Comparison of ENCODE assay signal across 14 cellular contexts in the genomic region with DNA sequence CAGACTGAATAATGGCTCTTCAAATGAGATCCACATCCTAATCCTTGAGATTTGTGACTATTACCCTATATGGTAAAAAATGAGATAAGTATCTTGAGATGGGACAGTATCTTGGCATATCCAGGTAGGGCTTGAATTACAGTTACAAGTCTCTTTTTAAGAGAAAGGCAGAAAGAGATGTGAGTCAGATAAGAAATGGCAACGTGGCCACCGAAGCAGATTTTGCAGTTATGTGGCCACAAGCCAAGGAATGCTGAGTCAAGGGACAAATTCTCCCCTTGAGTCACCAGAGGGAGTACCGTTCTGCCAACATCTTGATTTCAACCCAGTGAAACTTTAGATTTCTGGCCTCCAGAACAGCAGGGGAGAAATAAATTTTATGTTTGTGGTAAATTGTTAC.
DNase-seq lines count a peak whose midpoint lies in the region; ATAC-seq and TF ChIP-seq lines count a peak whose summit lies in the region.
"Had no signal": no experiment of that assay in that cellular context is flagged by ENCODE, and none has a peak within 500 bp of the region (broad histone marks: within the 10 kb centered on the region; RNA-seq: fewer than 3 reads in every experiment).

No MANE protein-coding gene starts in this region.

- no peak overlapping the region for H3K4me3 Mint-ChIP-seq in activated T-helper 2 cell treated with anti-CD3 and anti-CD28 coated beads, Interferon-gamma antibody, Interleukin-2, Interleukin-4, amounts not matched to agents 10 μg/mL and 5 μg/mL and 100 μg/mL, durations not matched to agents 14 hours and 24 hours and 36 hours (ENCODE audit: low read depth)
- no peak overlapping the region for H3K4me3 Mint-ChIP-seq in CD8-positive, alpha-beta memory T cell
- H3K4me3 Mint-ChIP-seq: activated CD4-positive, alpha-beta memory T cell treated with anti-CD3 and anti-CD28 coated beads, Interleukin-2, amount 10 ng/mL, durations not matched to agents 7 days and 5 days; brain; natural killer cell treated with Interleukin-12 subunit alpha and Interleukin-12 subunit beta and Interleukin-15 and Interleukin-18, amount 100 ng/mL, for 72 hours had no signal

- no peaks in the 10 kb centered on the region for H3K9me3 ChIP-seq in RWPE2 (ENCODE audit: severe bottlenecking)
- no peaks in the 10 kb centered on the region for H3K9me3 ChIP-seq in CD8-positive, alpha-beta memory T cell (ENCODE audit: low read length)

- peak; percentile 87 for DNase-seq in HS-5 (ENCODE audit: low read depth)
- no peak for DNase-seq in RWPE2 (ENCODE audit: low spot score)
- DNase-seq in fibroblast of mammary gland (ENCODE audit: low read depth), result peak; percentile 93
- DNase-seq in stromal cell of bone marrow (ENCODE audit: low read depth), result peak; percentile 68
- no peak for DNase-seq in activated CD8-positive, alpha-beta memory T cell treated with anti-CD3 and anti-CD28 coated beads for 24 hours
- no peak for DNase-seq in activated T-helper 2 cell treated with anti-CD3 and anti-CD28 coated beads, Interferon-gamma antibody, Interleukin-2, Interleukin-4, amounts not matched to agents 10 μg/mL and 5 μg/mL and 100 μg/mL, durations not matched to agents 14 hours and 24 hours and 36 hours (ENCODE audit: low spot score)
- no peak for DNase-seq in CD8-positive, alpha-beta memory T cell
- DNase-seq: activated CD4-positive, alpha-beta memory T cell treated with anti-CD3 and anti-CD28 coated beads, Interleukin-2, amount 10 ng/mL, durations not matched to agents 7 days and 5 days; hypothalamus; NCI-H1417; Right ventricle myocardium superior had no signal

- no peak overlapping the region for H3K27ac Mint-ChIP-seq in activated T-helper 2 cell treated with anti-CD3 and anti-CD28 coated beads, Interferon-gamma antibody, Interleukin-2, Interleukin-4, amounts not matched to agents 10 μg/mL and 5 μg/mL and 100 μg/mL, durations not matched to agents 14 hours and 24 hours and 36 hours
- no peak overlapping the region for H3K27ac Mint-ChIP-seq in CD8-positive, alpha-beta memory T cell
- H3K27ac Mint-ChIP-seq: activated CD4-positive, alpha-beta memory T cell treated with anti-CD3 and anti-CD28 coated beads, Interleukin-2, amount 10 ng/mL, durations not matched to agents 7 days and 5 days; brain; natural killer cell treated with Interleukin-12 subunit alpha and Interleukin-12 subunit beta and Interleukin-15 and Interleukin-18, amount 100 ng/mL, for 72 hours had no signal

- intact Hi-C loops in activated T-helper 2 cell treated with anti-CD3 and anti-CD28 coated beads, Interferon-gamma antibody, Interleukin-2, Interleukin-4, amounts not matched to agents 10 μg/mL and 5 μg/mL and 100 μg/mL, durations not matched to agents 14 hours and 24 hours and 36 hours (cut with micrococcal nuclease), result no loop called here

- H3K36me3 Mint-ChIP-seq in activated T-helper 2 cell treated with anti-CD3 and anti-CD28 coated beads, Interferon-gamma antibody, Interleukin-2, Interleukin-4, amounts not matched to agents 10 μg/mL and 5 μg/mL and 100 μg/mL, durations not matched to agents 14 hours and 24 hours and 36 hours (ENCODE audit: low read depth), result no peaks in the 10 kb centered on the region
- H3K36me3 Mint-ChIP-seq in CD8-positive, alpha-beta memory T cell, result no peaks in the 10 kb centered on the region
- H3K36me3 Mint-ChIP-seq: brain; natural killer cell treated with Interleukin-12 subunit alpha and Interleukin-12 subunit beta and Interleukin-15 and Interleukin-18, amount 100 ng/mL, for 72 hours had no signal

- POLR2A ChIA-PET in CD8-positive, alpha-beta memory T cell (lab: Charles Lee), result no interaction called here

- no peaks in the 10 kb centered on the region for H3K4me1 ChIP-seq in RWPE2 (ENCODE audit: insufficient read depth, poor library complexity, severe bottlenecking)
- no peaks in the 10 kb centered on the region for H3K4me1 ChIP-seq in CD8-positive, alpha-beta memory T cell (ENCODE audit: insufficient read depth, low read length)

- H3K36me3 ChIP-seq in RWPE2 (ENCODE audit: low read depth), result no peaks in the 10 kb centered on the region
- no peaks in the 10 kb centered on the region for H3K36me3 ChIP-seq in CD8-positive, alpha-beta memory T cell (ENCODE audit: insufficient read depth, low read length)

- no peak overlapping the region for H3K4me3 ChIP-seq in RWPE2 (ENCODE audit: severe bottlenecking)
- no peak overlapping the region for H3K4me3 ChIP-seq in fibroblast of mammary gland (ENCODE audit: control insufficient read depth, low read depth, low read length)
- H3K4me3 ChIP-seq in CD8-positive, alpha-beta memory T cell (ENCODE audit: low read length), result no peak overlapping the region

- no peaks in the 10 kb centered on the region for H3K27me3 ChIP-seq in RWPE2 (ENCODE audit: insufficient read depth, poor library complexity, severe bottlenecking)
- no peaks in the 10 kb centered on the region for H3K27me3 ChIP-seq in CD8-positive, alpha-beta memory T cell (ENCODE audit: insufficient read depth, low read length, poor library complexity, severe bottlenecking)

- peak overlapping the region; percentile 29 for H3K27ac ChIP-seq in RWPE2 (ENCODE audit: poor library complexity, severe bottlenecking)
- no peak overlapping the region for H3K27ac ChIP-seq in CD8-positive, alpha-beta memory T cell (ENCODE audit: low read depth, low read length)

- ATAC-seq in RWPE2 (ENCODE audit: low read depth), result peak; percentile 67; the same call in 2 of the 3 replicates
- ATAC-seq: natural killer cell treated with Interleukin-12 subunit alpha and Interleukin-12 subunit beta and Interleukin-15 and Interleukin-18, amount 100 ng/mL, for 72 hours; sciatic nerve had no signal

- CTCF ChIA-PET in CD8-positive, alpha-beta memory T cell (lab: Charles Lee), result no interaction called here

- peaks cover 10% of the 10 kb centered on the region for H3K9me3 Mint-ChIP-seq in activated T-helper 2 cell treated with anti-CD3 and anti-CD28 coated beads, Interferon-gamma antibody, Interleukin-2, Interleukin-4, amounts not matched to agents 10 μg/mL and 5 μg/mL and 100 μg/mL, durations not matched to agents 14 hours and 24 hours and 36 hours
- peaks cover 3 to 9% (median 5%) of the 10 kb centered on the region in 5 donors for H3K9me3 Mint-ChIP-seq in CD8-positive, alpha-beta memory T cell

- TF ChIP-seq CTCF in RWPE2 (IDR thresholded peaks at IDR 0.05; ENCODE audit: poor library complexity, severe bottlenecking) (peak; percentile 23), fibroblast of mammary gland (conservative IDR thresholded peaks at IDR 0.05; ENCODE audit: control insufficient read depth, insufficient read depth, low read depth, low read length) (no peak)

- no peaks in the 10 kb centered on the region for H3K27me3 Mint-ChIP-seq in activated T-helper 2 cell treated with anti-CD3 and anti-CD28 coated beads, Interferon-gamma antibody, Interleukin-2, Interleukin-4, amounts not matched to agents 10 μg/mL and 5 μg/mL and 100 μg/mL, durations not matched to agents 14 hours and 24 hours and 36 hours (ENCODE audit: low read depth)
- H3K27me3 Mint-ChIP-seq in CD8-positive, alpha-beta memory T cell, result no peaks in the 10 kb centered on the region
- H3K27me3 Mint-ChIP-seq: activated CD4-positive, alpha-beta memory T cell treated with anti-CD3 and anti-CD28 coated beads, Interleukin-2, amount 10 ng/mL, durations not matched to agents 7 days and 5 days; brain; natural killer cell treated with Interleukin-12 subunit alpha and Interleukin-12 subunit beta and Interleukin-15 and Interleukin-18, amount 100 ng/mL, for 72 hours had no signal

- H3K4me1 Mint-ChIP-seq in activated T-helper 2 cell treated with anti-CD3 and anti-CD28 coated beads, Interferon-gamma antibody, Interleukin-2, Interleukin-4, amounts not matched to agents 10 μg/mL and 5 μg/mL and 100 μg/mL, durations not matched to agents 14 hours and 24 hours and 36 hours (ENCODE audit: low read depth), result no peaks in the 10 kb centered on the region
- H3K4me1 Mint-ChIP-seq in CD8-positive, alpha-beta memory T cell, result no peaks in the 10 kb centered on the region
- H3K4me1 Mint-ChIP-seq: activated CD4-positive, alpha-beta memory T cell treated with anti-CD3 and anti-CD28 coated beads, Interleukin-2, amount 10 ng/mL, durations not matched to agents 7 days and 5 days; brain had no signal

Comparison
In these comparisons a context has a peak if more than half of its experiments do, and no peak if none do; other contexts are left out.
1. DNase-seq: peak in HS-5 (single experiment), fibroblast of mammary gland (single experiment) and stromal cell of bone marrow (single experiment); none in RWPE2 (single experiment), activated CD8-positive, alpha-beta memory T cell treated with anti-CD3 and anti-CD28 coated beads for 24 hours (single experiment), activated T-helper 2 cell treated with anti-CD3 and anti-CD28 coated beads, Interferon-gamma antibody, Interleukin-2, Interleukin-4, amounts not matched to agents 10 μg/mL and 5 μg/mL and 100 μg/mL, durations not matched to agents 14 hours and 24 hours and 36 hours (single experiment) and CD8-positive, alpha-beta memory T cell (0 of 5).